1 cellular context compared by ENCODE assay signal in the genomic region with DNA sequence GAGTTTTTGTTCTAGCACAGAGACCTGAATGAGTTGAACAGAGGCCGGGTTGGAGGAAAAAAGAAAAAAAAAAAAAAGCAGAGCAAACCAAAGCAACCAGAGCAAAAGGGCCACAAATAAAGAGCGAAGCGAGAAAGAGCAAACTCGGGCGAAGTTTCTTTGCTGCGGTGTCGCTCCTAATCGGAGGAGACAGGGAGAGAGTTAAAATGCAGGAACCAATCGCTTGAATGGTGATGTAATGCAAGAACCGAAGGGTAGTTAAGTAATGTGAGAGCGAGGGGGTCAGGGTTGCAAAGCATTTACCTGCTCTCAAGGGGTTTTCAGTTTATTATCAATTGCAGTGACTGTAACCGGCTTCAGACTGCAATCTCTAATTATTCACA.
TF ChIP-seq lines count a peak whose summit lies in the region.

No MANE protein-coding gene starts in this region.

TF ChIP-seq in liver, 16 proteins besides CTCF, POLR2A, EP300 and RAD21:
- TF ChIP-seq, protein P1, sequence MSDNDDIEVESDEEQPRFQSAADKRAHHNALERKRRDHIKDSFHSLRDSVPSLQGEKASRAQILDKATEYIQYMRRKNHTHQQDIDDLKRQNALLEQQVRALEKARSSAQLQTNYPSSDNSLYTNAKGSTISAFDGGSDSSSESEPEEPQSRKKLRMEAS (IDR thresholded peaks at IDR 0.05): no peak
- TF ChIP-seq, protein P2, sequence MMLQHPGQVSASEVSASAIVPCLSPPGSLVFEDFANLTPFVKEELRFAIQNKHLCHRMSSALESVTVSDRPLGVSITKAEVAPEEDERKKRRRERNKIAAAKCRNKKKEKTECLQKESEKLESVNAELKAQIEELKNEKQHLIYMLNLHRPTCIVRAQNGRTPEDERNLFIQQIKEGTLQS (IDR thresholded peaks at IDR 0.05): no peak
- no peak for TF ChIP-seq HNF4G (IDR thresholded peaks at IDR 0.05)
- no peak for TF ChIP-seq GABPA (IDR thresholded peaks at IDR 0.05 in 1 of 2, conservative IDR thresholded peaks at IDR 0.05 in 1 of 2)
- TF ChIP-seq HNF4A (conservative IDR thresholded peaks at IDR 0.05): no peak
